Comparison of ENCODE assay signal across 14 cellular contexts in the genomic region with DNA sequence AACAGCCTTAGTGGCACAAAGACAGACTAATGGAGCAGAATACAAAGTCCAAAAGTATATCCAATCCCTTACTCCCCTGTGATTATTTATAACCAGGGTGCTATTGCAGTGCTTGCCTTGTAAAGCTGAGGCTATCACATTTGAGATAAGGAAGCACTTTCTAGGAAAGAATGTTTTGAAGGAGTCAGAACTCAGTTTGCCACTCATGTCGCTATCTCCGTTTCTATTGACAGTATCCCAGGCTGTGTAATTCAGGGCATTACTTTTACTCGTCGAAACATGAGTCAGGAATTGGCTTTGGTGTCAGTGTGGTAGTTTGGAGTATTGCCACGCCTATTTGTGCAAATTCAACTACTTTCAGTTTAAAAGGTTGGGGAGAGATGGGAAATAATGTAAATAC.
A peak's percentile ranks its signal among the peaks of the same experiment; 100 is the strongest.
DNase-seq lines count a peak whose midpoint lies in the region; ATAC-seq and TF ChIP-seq lines count a peak whose summit lies in the region.
"Had no signal": no experiment of that assay in that cellular context is flagged by ENCODE, and none has a peak within 500 bp of the region (broad histone marks: within the 10 kb centered on the region; RNA-seq: fewer than 3 reads in every experiment).

No MANE protein-coding gene starts in this region.

- no peak for TF ChIP-seq POLR2A in esophagus muscularis mucosa (IDR thresholded peaks at IDR 0.05; ENCODE audit: low read depth)
- no peak for TF ChIP-seq POLR2A in suprapubic skin (IDR thresholded peaks at IDR 0.05)

- no peak overlapping the region for H3K9ac ChIP-seq in skeletal muscle satellite cell (ENCODE audit: low read depth, low read length)

- ATAC-seq in left cardiac atrium (peak; percentile 81 to 92), GM19397 (IDR thresholded peaks at IDR 0.05; ENCODE audit: unreplicated experiment) (no peak)
- ATAC-seq: activated CD8-positive, alpha-beta T cell treated with anti-CD3 and anti-CD28 coated beads for 36 hours; stimulated activated memory B cell treated with anti-CD40 and anti-IgM and Interleukin-4, amounts not matched to agents 10 μg/mL and 1 μg/mL and 100 μg/mL, for 72 hours had no signal

- H3K4me1 ChIP-seq in skeletal muscle satellite cell (ENCODE audit: control insufficient read depth, insufficient read depth, low read length) (peaks cover 37% of the 10 kb centered on the region), esophagus muscularis mucosa (peaks cover 0 to 8% (median 3%) of the 10 kb centered on the region in 4 donors), suprapubic skin (peaks cover 4% of the 10 kb centered on the region)

- TF ChIP-seq EP300 in esophagus muscularis mucosa (IDR thresholded peaks at IDR 0.05) (no peak), suprapubic skin (IDR thresholded peaks at IDR 0.05) (no peak)

- DNase-seq in HT-29 (ENCODE audit: low spot score) = peak; percentile 18
- peak; percentile 73 for DNase-seq in astrocyte of the spinal cord (ENCODE audit: low read depth, low spot score)
- no peak for DNase-seq in left cardiac atrium
- no peak for DNase-seq in NCI-H2227 treated with DMSO at 0.1 percent for 48 hours (lab: John Stamatoyannopoulos, UW)
- DNase-seq in esophagus muscularis mucosa (ENCODE audit: extremely low spot score) = no peak
- DNase-seq in suprapubic skin (ENCODE audit: low spot score in 2 of 2) = no peak
- DNase-seq: activated CD8-positive, alpha-beta T cell treated with anti-CD3 and anti-CD28 coated beads for 36 hours; activated naive CD4-positive, alpha-beta T cell treated with anti-CD3 and anti-CD28 coated beads, Interleukin-2, amount 10 ng/mL, durations not matched to agents 7 days and 5 days; effector CD4-positive, alpha-beta T cell; NCI-H1105; nephron progenitor cell had no signal

- 73% methylated on average over 5 of the region's 5 CpGs for WGBS in esophagus muscularis mucosa
- 33% methylated on average over 5 of the region's 5 CpGs for WGBS in suprapubic skin

- TF ChIP-seq CTCF in astrocyte of the spinal cord (IDR thresholded peaks at IDR 0.05; ENCODE audit: low read depth, low read length) (no peak), esophagus muscularis mucosa (IDR thresholded peaks at IDR 0.05) (no peak), suprapubic skin (IDR thresholded peaks at IDR 0.05) (no peak)

- H3K27ac ChIP-seq in esophagus muscularis mucosa (replicated peaks in 1 of 4) (no peak overlapping the region), suprapubic skin (no peak overlapping the region)

- H3K9me3 ChIP-seq in skeletal muscle satellite cell (replicated peaks; ENCODE audit: low read length) (no peaks in the 10 kb centered on the region), esophagus muscularis mucosa (no peaks in the 10 kb centered on the region), suprapubic skin (no peaks in the 10 kb centered on the region)

- intact Hi-C loops in left cardiac atrium (cut with DNase I) = no loop called here
- intact Hi-C loops in esophagus muscularis mucosa (cut with DNase I) = no loop called here

- H3K36me3 ChIP-seq in skeletal muscle satellite cell (ENCODE audit: insufficient read depth, low read length) (no peaks in the 10 kb centered on the region), esophagus muscularis mucosa (no peaks in the 10 kb centered on the region), suprapubic skin (no peaks in the 10 kb centered on the region)

- H3K27me3 ChIP-seq in skeletal muscle satellite cell (ENCODE audit: control insufficient read depth, insufficient read depth, low read length) (no peaks in the 10 kb centered on the region), esophagus muscularis mucosa (no peaks in the 10 kb centered on the region), suprapubic skin (no peaks in the 10 kb centered on the region)

- no peak overlapping the region for H3K4me3 ChIP-seq in astrocyte of the spinal cord (ENCODE audit: low read depth, low read length)
- H3K4me3 ChIP-seq in skeletal muscle satellite cell (ENCODE audit: low read length) = no peak overlapping the region
- H3K4me3 ChIP-seq in esophagus muscularis mucosa = no peak overlapping the region
- H3K4me3 ChIP-seq in suprapubic skin = no peak overlapping the region

- in situ Hi-C loops in astrocyte of the spinal cord (cut with HindIII; ENCODE audit: low sequenced_read_pairs) = no loop called here

- H3K4me2 ChIP-seq in skeletal muscle satellite cell (ENCODE audit: low read length) = peak overlapping the region; percentile 50

Comparison
In these comparisons a context has a peak if more than half of its experiments do, and no peak if none do; other contexts are left out.
1. DNase-seq: peak in HT-29 (single experiment) and astrocyte of the spinal cord (single experiment); none in left cardiac atrium (single experiment), NCI-H2227 treated with DMSO at 0.1 percent for 48 hours (single experiment), esophagus muscularis mucosa (single experiment) and suprapubic skin (0 of 2).